Comparison of ENCODE assay signal across 24 cellular contexts in the genomic region with DNA sequence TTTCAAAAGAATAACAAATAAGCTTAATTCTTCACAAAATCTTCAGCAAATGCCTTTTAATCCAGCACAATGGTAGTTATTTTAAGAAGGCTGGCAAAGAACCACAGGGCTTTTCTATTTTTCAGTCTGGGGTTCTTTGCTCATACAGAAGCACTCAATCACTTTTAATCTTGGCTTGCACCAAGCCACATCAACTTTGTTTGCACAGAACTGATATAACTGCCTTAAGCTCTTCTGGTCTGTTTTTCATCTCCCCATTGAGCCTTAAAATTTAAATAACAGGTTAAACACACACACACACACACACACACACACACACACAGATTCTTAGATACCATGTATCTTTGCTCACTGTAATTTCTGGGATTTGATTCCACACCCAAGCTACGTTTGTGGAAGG.
A peak's percentile ranks its signal among the peaks of the same experiment; 100 is the strongest.
DNase-seq lines count a peak whose midpoint lies in the region; ATAC-seq, FAIRE-seq and TF ChIP-seq lines count a peak whose summit lies in the region.
"Had no signal": no experiment of that assay in that cellular context is flagged by ENCODE, and none has a peak within 500 bp of the region (broad histone marks: within the 10 kb centered on the region; RNA-seq: fewer than 3 reads in every experiment).

No MANE protein-coding gene starts in this region.

- FAIRE-seq in astrocyte (lab: Jason Lieb, UNC), result no peak
- FAIRE-seq: A204.1, GM12878, GM18507 had no signal

- no peaks in the 10 kb centered on the region for H3K27me3 ChIP-seq in astrocyte (ENCODE audit: insufficient read depth, low read length)
- H3K27me3 ChIP-seq in spleen (replicated peaks in 1 of 7), result peaks cover 0 to 7% (median 0%) of the 10 kb centered on the region in 7 donors
- H3K27me3 ChIP-seq: BLaER1 had no signal

- peaks cover 3% of the 10 kb centered on the region for H3K9me3 Mint-ChIP-seq in astrocyte (ENCODE audit: unreplicated experiment)
- H3K9me3 Mint-ChIP-seq: CD4-positive, CD25-positive, alpha-beta regulatory T cell; CD8-positive, alpha-beta T cell; GM23338; H9 had no signal

- no peaks in the 10 kb centered on the region for H4K20me1 ChIP-seq in astrocyte (ENCODE audit: insufficient read depth, low read length)
- H4K20me1 ChIP-seq: BLaER1 had no signal

- WGBS in spleen, 5 donors, result 56 to 80% (median 68%) methylated on average over 1 of the region's 1 CpG

- intact Hi-C loops in spleen (cut with DNase I; ENCODE audit: low total_unique reads), result no loop called here

- peak overlapping the region; percentile 47 for H3K4me3 Mint-ChIP-seq in T-helper 17 cell
- no peak overlapping the region for H3K4me3 Mint-ChIP-seq in astrocyte (ENCODE audit: unreplicated experiment)
- H3K4me3 Mint-ChIP-seq: B cell; CD4-positive, CD25-positive, alpha-beta regulatory T cell; CD8-positive, alpha-beta T cell; GM23338; H9 had no signal

- H3K36me3 ChIP-seq in astrocyte (ENCODE audit: insufficient read depth, low read length) (no peaks in the 10 kb centered on the region), spleen (no peaks in the 10 kb centered on the region)
- H3K36me3 ChIP-seq: BLaER1 had no signal

- H3K4me3 ChIP-seq in Jurkat, Clone E6-1 (ENCODE audit: low read length), result no peak overlapping the region
- H3K4me3 ChIP-seq in astrocyte (ENCODE audit: insufficient read depth, low read depth, low read length) (no peak overlapping the region), fibroblast of the aortic adventitia (ENCODE audit: low read depth, low read length) (no peak overlapping the region), spleen (no peak overlapping the region)
- H3K4me3 ChIP-seq: BLaER1, GM12878, GM23338 had no signal

- H3K79me2 ChIP-seq in astrocyte (ENCODE audit: insufficient read depth, low read length), result no peaks in the 10 kb centered on the region

- in situ Hi-C loops in GM13976 (cut with MboI; ENCODE audit: low sequenced_read_pairs, unreplicated experiment), result no loop called here

- no peak overlapping the region for H2AFZ ChIP-seq in astrocyte (ENCODE audit: low read depth, low read length)
- H2AFZ ChIP-seq: GM23338 had no signal

- H3K4me1 Mint-ChIP-seq in T-helper 17 cell, result peaks cover 10% of the 10 kb centered on the region
- H3K4me1 Mint-ChIP-seq in astrocyte (ENCODE audit: low read depth, unreplicated experiment), result peaks cover 5% of the 10 kb centered on the region
- H3K4me1 Mint-ChIP-seq: B cell had no signal

- H3K9me3 ChIP-seq in T-helper 17 cell (ENCODE audit: control insufficient read depth, low read length, poor library complexity, severe bottlenecking) (no peaks in the 10 kb centered on the region), astrocyte (ENCODE audit: insufficient read depth, low read depth, low read length) (peaks cover 3% of the 10 kb centered on the region), spleen (no peaks in the 10 kb centered on the region)
- H3K9me3 ChIP-seq: BLaER1, Caco-2 had no signal

- peak; percentile 45 for DNase-seq in Jurkat, Clone E6-1 (ENCODE audit: low read depth, low spot score)
- DNase-seq in T-helper 17 cell, result no peak
- DNase-seq in astrocyte (ENCODE audit: low read depth), result peak; percentile 11
- DNase-seq in fibroblast of the aortic adventitia (ENCODE audit: low read depth), result peak; percentile 43
- no peak for DNase-seq in GM13976 (ENCODE audit: low spot score)
- no peak for DNase-seq in stimulated activated CD4-positive, alpha-beta T cell treated with anti-CD3 and anti-CD28 coated beads, Interleukin-15, amount 100 ng/mL, for 24 hours
- no peak for DNase-seq in spleen
- DNase-seq: CD4-positive, CD25-positive, alpha-beta regulatory T cell; CD8-positive, alpha-beta T cell; DMS153; EL; GDM1; H9 had no signal

- H3K4me1 ChIP-seq in astrocyte (ENCODE audit: insufficient read depth, low read length) (no peaks in the 10 kb centered on the region), spleen (no peaks in the 10 kb centered on the region)
- H3K4me1 ChIP-seq: BLaER1 had no signal

- no peak for ATAC-seq in T-helper 17 cell
- ATAC-seq in esophagus mucosa, result no peak
- ATAC-seq: CD8-positive, alpha-beta T cell; GM12878; GM23338; HCT116 had no signal

- TF ChIP-seq POLR2A in spleen (IDR thresholded peaks at IDR 0.05), result no peak

- no peak for TF ChIP-seq CTCF in astrocyte (IDR thresholded peaks at IDR 0.05; ENCODE audit: insufficient read depth, low read depth, low read length)
- TF ChIP-seq CTCF in fibroblast of the aortic adventitia (IDR thresholded peaks at IDR 0.05; ENCODE audit: insufficient read depth, low read length), result no peak
- TF ChIP-seq CTCF in GM13976 (IDR thresholded peaks at IDR 0.05; ENCODE audit: borderline replicate concordance, control extremely low read depth, extremely low read depth, insufficient read depth, missing control alignments), result no peak
- no peak for TF ChIP-seq CTCF in spleen (IDR thresholded peaks at IDR 0.05 in 8 of 11, conservative IDR thresholded peaks at IDR 0.05 in 3 of 11)

- H3K27me3 Mint-ChIP-seq in T-helper 17 cell (no peaks in the 10 kb centered on the region), astrocyte (ENCODE audit: low read depth, unreplicated experiment) (peaks cover 2% of the 10 kb centered on the region)
- H3K27me3 Mint-ChIP-seq: B cell had no signal

- no peak overlapping the region for H3K27ac ChIP-seq in astrocyte (ENCODE audit: low read depth, low read length)
- no peak overlapping the region for H3K27ac ChIP-seq in spleen
- H3K27ac ChIP-seq: 22Rv1, BLaER1, C4-2B had no signal

- no peak overlapping the region for H3K4me2 ChIP-seq in astrocyte (ENCODE audit: low read length)
- H3K4me2 ChIP-seq: BLaER1, GM23338 had no signal

- H3K27ac Mint-ChIP-seq in T-helper 17 cell, result peak overlapping the region; percentile 75
- no peak overlapping the region for H3K27ac Mint-ChIP-seq in astrocyte (ENCODE audit: unreplicated experiment)
- H3K27ac Mint-ChIP-seq: B cell; CD4-positive, CD25-positive, alpha-beta regulatory T cell; CD8-positive, alpha-beta T cell; GM23338; H9 had no signal

- no peaks in the 10 kb centered on the region for H3K36me3 Mint-ChIP-seq in T-helper 17 cell (ENCODE audit: low read depth)
- H3K36me3 Mint-ChIP-seq in astrocyte (ENCODE audit: low read depth, unreplicated experiment), result no peaks in the 10 kb centered on the region
- H3K36me3 Mint-ChIP-seq: CD8-positive, alpha-beta T cell had no signal

- no peak overlapping the region for H3K9ac ChIP-seq in astrocyte (ENCODE audit: low read length)
- H3K9ac ChIP-seq: BLaER1 had no signal

Comparison
In these comparisons a context has a peak if more than half of its experiments do, and no peak if none do; other contexts are left out.
1. DNase-seq: peak in Jurkat, Clone E6-1 (single experiment), astrocyte (single experiment) and fibroblast of the aortic adventitia (single experiment); none in T-helper 17 cell (0 of 3), GM13976 (single experiment), stimulated activated CD4-positive, alpha-beta T cell treated with anti-CD3 and anti-CD28 coated beads, Interleukin-15, amount 100 ng/mL, for 24 hours (single experiment) and spleen (single experiment).